2 cellular contexts compared by ENCODE assay signal in genomic region chr10:44979281-44980181, GRCh38.
TF ChIP-seq lines count a peak whose summit lies in the region.

No MANE protein-coding gene starts in this region.

TF ChIP-seq in HCT116, 20 proteins besides CTCF, POLR2A, EP300 and RAD21:
- TF ChIP-seq CEBPB (IDR thresholded peaks at IDR 0.05; ENCODE audit: low read depth) (no peak), EGR1 (IDR thresholded peaks at IDR 0.05; ENCODE audit: low read depth) (no peak)

TF ChIP-seq in GM12878, 131 proteins besides CTCF, POLR2A, EP300 and RAD21:
- no peak for TF ChIP-seq BCL3 (IDR thresholded peaks at IDR 0.05; ENCODE audit: borderline replicate concordance, insufficient read depth, low read depth, low read length, poor library complexity, severe bottlenecking)
- TF ChIP-seq NRF1 (conservative IDR thresholded peaks at IDR 0.05; ENCODE audit: low read depth, low read length) = no peak
- TF ChIP-seq RCOR1 (conservative IDR thresholded peaks at IDR 0.05; ENCODE audit: low read depth, low read length) = no peak
- no peak for TF ChIP-seq GABPA (IDR thresholded peaks at IDR 0.05; ENCODE audit: low read depth)
- TF ChIP-seq NFIC (IDR thresholded peaks at IDR 0.05; ENCODE audit: low read depth, low read length) = no peak
- TF ChIP-seq ZNF217 (IDR thresholded peaks at IDR 0.05) = no peak
- TF ChIP-seq ZZZ3 (IDR thresholded peaks at IDR 0.05; ENCODE audit: control insufficient read depth, insufficient read length, low read depth) = no peak
- TF ChIP-seq ZNF687 (IDR thresholded peaks at IDR 0.05) = no peak
- TF ChIP-seq ATF7 (IDR thresholded peaks at IDR 0.05; ENCODE audit: low read depth) = no peak
- no peak for TF ChIP-seq IRF5 (IDR thresholded peaks at IDR 0.05; ENCODE audit: borderline replicate concordance)
- no peak for TF ChIP-seq MYB (IDR thresholded peaks at IDR 0.05; ENCODE audit: borderline replicate concordance, low read depth, low read length)
- TF ChIP-seq CEBPB (IDR thresholded peaks at IDR 0.05; ENCODE audit: borderline replicate concordance in 1 of 2, low read depth in 2 of 2, low read length in 2 of 2) = no peak
- no peak for TF ChIP-seq PML (IDR thresholded peaks at IDR 0.05; ENCODE audit: low read length)
- no peak for TF ChIP-seq IKZF1 (conservative IDR thresholded peaks at IDR 0.05)
- TF ChIP-seq MXI1 (IDR thresholded peaks at IDR 0.05; ENCODE audit: low read depth, low read length) = no peak
- TF ChIP-seq NBN (IDR thresholded peaks at IDR 0.05) = no peak
- TF ChIP-seq ZNF592 (IDR thresholded peaks at IDR 0.05) = no peak
- no peak for TF ChIP-seq TCF12 (IDR thresholded peaks at IDR 0.05; ENCODE audit: low read depth, low read length)
- TF ChIP-seq IRF4 (IDR thresholded peaks at IDR 0.05; ENCODE audit: low read depth, low read length) = no peak
- TF ChIP-seq HDAC2 (IDR thresholded peaks at IDR 0.05) = no peak
TF ChIP-seq in GM12878: peak in this region for 0.
